22 cellular contexts compared by ENCODE assay signal in the genomic region with DNA sequence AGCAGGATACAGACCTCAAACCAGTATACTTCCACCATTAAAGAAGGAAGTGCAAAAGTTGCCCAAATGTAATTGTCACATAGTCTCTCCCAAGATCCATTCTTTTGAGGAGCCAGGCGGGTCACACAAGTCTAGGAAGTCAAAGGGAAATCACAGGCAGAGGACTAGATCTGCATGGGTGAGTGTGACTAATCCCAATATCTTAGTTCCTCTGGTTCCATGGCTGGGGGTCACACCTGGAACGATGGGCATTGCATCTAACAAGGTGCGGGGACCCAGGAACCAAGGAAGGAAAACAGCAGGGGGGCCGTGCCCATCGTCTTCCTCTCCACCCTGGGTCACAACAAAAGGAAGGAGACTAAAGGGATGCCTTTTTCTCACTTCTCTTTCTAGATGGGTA.
DNase-seq lines count a peak whose midpoint lies in the region; ATAC-seq, FAIRE-seq and TF ChIP-seq lines count a peak whose summit lies in the region.
"Had no signal": no experiment of that assay in that cellular context is flagged by ENCODE, and none has a peak within 500 bp of the region (broad histone marks: within the 10 kb centered on the region; RNA-seq: fewer than 3 reads in every experiment).

No MANE protein-coding gene starts in this region.

- H3K36me3 ChIP-seq in HepG2 (replicated peaks in 1 of 2; ENCODE audit: control insufficient read depth in 1 of 2, insufficient read depth in 2 of 2, low read length in 2 of 2): no peaks in the 10 kb centered on the region
- H3K36me3 ChIP-seq in right lobe of liver: no peaks in the 10 kb centered on the region
- H3K36me3 ChIP-seq in trophoblast cell (ENCODE audit: control insufficient read depth in 1 of 2, insufficient read depth in 2 of 2, low read length in 2 of 2): no peaks in the 10 kb centered on the region
- H3K36me3 ChIP-seq in heart left ventricle: no peaks in the 10 kb centered on the region
- H3K36me3 ChIP-seq: BE2C; BLaER1; BLaER1 treated with 17β-estradiol and CSF1 and Interleukin-3, amounts not matched to agents 10 nM and 100 nM had no signal

- H3K4me1 ChIP-seq in HepG2 (ENCODE audit: insufficient read depth, low read length) (no peaks in the 10 kb centered on the region), right lobe of liver (no peaks in the 10 kb centered on the region), trophoblast cell (ENCODE audit: control insufficient read depth in 1 of 2, insufficient read depth in 2 of 2, low read length in 2 of 2) (no peaks in the 10 kb centered on the region), heart left ventricle (no peaks in the 10 kb centered on the region)
- H3K4me1 ChIP-seq: A549, BE2C, BLaER1, Caco-2 had no signal

- no peak overlapping the region for H3K9ac ChIP-seq in HepG2 (ENCODE audit: insufficient read depth, low read depth, low read length)
- no peak overlapping the region for H3K9ac ChIP-seq in trophoblast cell (ENCODE audit: low read length)
- H3K9ac ChIP-seq: BLaER1; BLaER1 treated with 17β-estradiol and CSF1 and Interleukin-3, amounts not matched to agents 10 nM and 100 nM had no signal

- H3K79me2 ChIP-seq in HepG2 (ENCODE audit: insufficient read depth, low read length) (no peaks in the 10 kb centered on the region), trophoblast cell (ENCODE audit: control insufficient read depth, insufficient read depth, low read length, poor library complexity) (no peaks in the 10 kb centered on the region)

- no peak overlapping the region for H3K27ac ChIP-seq in HepG2 (ENCODE audit: extremely low read length, insufficient read depth, low read length)
- H3K27ac ChIP-seq in right lobe of liver: no peak overlapping the region
- no peak overlapping the region for H3K27ac ChIP-seq in trophoblast cell (ENCODE audit: low read depth, low read length)
- H3K27ac ChIP-seq in heart left ventricle: no peak overlapping the region
- H3K27ac ChIP-seq: 22Rv1; A549; BLaER1; BLaER1 treated with 17β-estradiol and CSF1 and Interleukin-3, amounts not matched to agents 10 nM and 100 nM; C4-2B had no signal

- TF ChIP-seq CTCF in HepG2 (CRISPR knock-in tag; IDR thresholded peaks at IDR 0.05): no peak
- no peak for TF ChIP-seq CTCF in right lobe of liver (IDR thresholded peaks at IDR 0.05)
- no peak for TF ChIP-seq CTCF in heart left ventricle (IDR thresholded peaks at IDR 0.05)

- H3K4ac ChIP-seq in trophoblast cell (ENCODE audit: low read depth, low read length): no peak overlapping the region

- H3K4me2 ChIP-seq in HepG2 (ENCODE audit: low read depth, low read length) (no peak overlapping the region), trophoblast cell (ENCODE audit: low read length) (no peak overlapping the region)
- H3K4me2 ChIP-seq: A549; BLaER1; BLaER1 treated with 17β-estradiol and CSF1 and Interleukin-3, amounts not matched to agents 10 nM and 100 nM had no signal

- no peak overlapping the region for H2AK5ac ChIP-seq in trophoblast cell (ENCODE audit: low read length)

- H3K27me3 ChIP-seq in HepG2 (ENCODE audit: control insufficient read depth in 1 of 2, insufficient read depth in 2 of 2, low read length in 2 of 2) (no peaks in the 10 kb centered on the region), right lobe of liver (no peaks in the 10 kb centered on the region), trophoblast cell (ENCODE audit: insufficient read depth, low read length) (no peaks in the 10 kb centered on the region), heart left ventricle (no peaks in the 10 kb centered on the region)
- H3K27me3 ChIP-seq: BE2C; BLaER1; BLaER1 treated with 17β-estradiol and CSF1 and Interleukin-3, amounts not matched to agents 10 nM and 100 nM had no signal

- POLR2A ChIA-PET in HepG2 (lab: Yijun Ruan, JAX): no interaction called here

- H3K18ac ChIP-seq in trophoblast cell (ENCODE audit: low read length): no peak overlapping the region

- H3K23ac ChIP-seq in trophoblast cell (ENCODE audit: low read length): no peak overlapping the region

- H2BK5ac ChIP-seq in trophoblast cell (ENCODE audit: low read depth, low read length, poor library complexity): no peak overlapping the region

- peaks cover 93% of the 10 kb centered on the region for H3K9me3 ChIP-seq in HepG2 (ENCODE audit: low read length)
- no peaks in the 10 kb centered on the region for H3K9me3 ChIP-seq in right lobe of liver
- peaks cover 2% of the 10 kb centered on the region for H3K9me3 ChIP-seq in trophoblast cell (ENCODE audit: insufficient read depth, low read depth, low read length)
- peaks cover 0 to 25% (median 11%) of the 10 kb centered on the region in 12 donors for H3K9me3 ChIP-seq in heart left ventricle
- H3K9me3 ChIP-seq: BE2C had no signal

- CTCF ChIA-PET in HepG2 (lab: Yijun Ruan, JAX; ENCODE audit: low intra/inter-chr PET ratio, low total read pairs): no interaction called here

- no peak for FAIRE-seq in HepG2 (lab: Jason Lieb, UNC)
- FAIRE-seq: A204.1, A549, D721Med had no signal

- no peak for ATAC-seq in HepG2
- no peak for ATAC-seq in right lobe of liver
- no peak for ATAC-seq in heart left ventricle
- ATAC-seq: CD8-positive, alpha-beta T cell had no signal

- H4K20me1 ChIP-seq in HepG2 (ENCODE audit: insufficient read depth, low read length): no peaks in the 10 kb centered on the region
- H4K20me1 ChIP-seq: BLaER1; BLaER1 treated with 17β-estradiol and CSF1 and Interleukin-3, amounts not matched to agents 10 nM and 100 nM had no signal

- no TSS peak for BruUV-seq in HepG2 (replicated peaks; lab: Mats Ljungman, UMichigan)

- no peak for TF ChIP-seq POLR2A in HepG2 (IDR thresholded peaks at IDR 0.05; ENCODE audit: insufficient read depth in 1 of 2, low read depth in 2 of 2, low read length in 2 of 2)
- TF ChIP-seq POLR2A in right lobe of liver (IDR thresholded peaks at IDR 0.05): no peak
- TF ChIP-seq POLR2A in heart left ventricle (IDR thresholded peaks at IDR 0.05): no peak

- no peak for TF ChIP-seq EP300 in HepG2 (IDR thresholded peaks at IDR 0.05; ENCODE audit: low read depth in 2 of 2, low read length in 2 of 2)
- TF ChIP-seq EP300 in HepG2 (CRISPR knock-in tag; IDR thresholded peaks at IDR 0.05; ENCODE audit: borderline replicate concordance): no peak

- no peak overlapping the region for H4K12ac ChIP-seq in trophoblast cell (ENCODE audit: low read depth, low read length)

- peak overlapping the region; percentile 34 for H2BK12ac ChIP-seq in trophoblast cell (ENCODE audit: low read length)

- no peak for TF ChIP-seq RAD21 in HepG2 (CRISPR knock-in tag; IDR thresholded peaks at IDR 0.05)

- in situ Hi-C loops in HepG2 (cut with HindIII; ENCODE audit: extremely low pct_ligation_motif_present, low pct_unique_long_range_greater_than_20kb): no loop called here

- 0% methylated on average over 1 of the region's 5 CpGs for WGBS in HepG2 (ENCODE audit: low lambda C conversion rate)
- WGBS in right lobe of liver (ENCODE audit: insufficient coverage, low coverage, low lambda C conversion rate, missing lambda C conversion rate): 64% methylated on average over 4 of the region's 5 CpGs
- no CpG with 5 or more reads among the region's 5 CpGs for WGBS in trophoblast cell (ENCODE audit: extremely low coverage, insufficient coverage, insufficient read length)
- 76 to 90% (median 79%) methylated on average over 5 of the region's 5 CpGs for WGBS in heart left ventricle, 4 donors

- H2AFZ ChIP-seq in HepG2 (ENCODE audit: low read length) (no peak overlapping the region), trophoblast cell (ENCODE audit: insufficient read depth, low read length, poor library complexity) (no peak overlapping the region)

- no peaks in the 10 kb centered on the region for H3K79me1 ChIP-seq in trophoblast cell (ENCODE audit: low read length)

- H3K4me3 ChIP-seq in HepG2 (replicated peaks in 1 of 3; ENCODE audit: insufficient read depth in 1 of 3, low read depth in 2 of 3, low read length in 3 of 3): no peak overlapping the region
- no peak overlapping the region for H3K4me3 ChIP-seq in right lobe of liver
- no peak overlapping the region for H3K4me3 ChIP-seq in trophoblast cell (ENCODE audit: low read depth, low read length)
- H3K4me3 ChIP-seq in heart left ventricle: no peak overlapping the region
- H3K4me3 ChIP-seq: A549; BLaER1; BLaER1 treated with 17β-estradiol and CSF1 and Interleukin-3, amounts not matched to agents 10 nM and 100 nM had no signal

- intact Hi-C loops in HepG2 (cut with micrococcal nuclease; ENCODE audit: unreplicated experiment) (no loop called here), right lobe of liver (cut with DNase I) (no loop called here), heart left ventricle (cut with DNase I) (no loop called here)

- H3K14ac ChIP-seq in trophoblast cell (ENCODE audit: low read length): no peak overlapping the region

- no peak for DNase-seq in HepG2 (ENCODE audit: low spot score)
- no peak for DNase-seq in right lobe of liver
- no peak for DNase-seq in trophoblast cell
- DNase-seq in heart left ventricle: no peak
- DNase-seq: 8988T; C1 segment of cervical spinal cord; CD4-positive, alpha-beta memory T cell; CD4-positive, alpha-beta T cell; CD8-positive, alpha-beta memory T cell; CD8-positive, alpha-beta T cell; DMS 273 treated with DMSO at 0.1 percent for 48 hours; DMS79; DMS79 treated with DMSO at 0.1 percent for 48 hours had no signal

- no peak overlapping the region for H4K91ac ChIP-seq in trophoblast cell (ENCODE audit: low read depth, low read length)

- H4K8ac ChIP-seq in trophoblast cell (ENCODE audit: low read depth, low read length): no peak overlapping the region

- no peak overlapping the region for H2BK120ac ChIP-seq in trophoblast cell (ENCODE audit: insufficient read depth, low read length, poor library complexity)

TF ChIP-seq in HepG2, 621 proteins besides CTCF, POLR2A, EP300 and RAD21:
- TF ChIP-seq AGO2 (optimal IDR thresholded peaks at IDR 0.05; ENCODE audit: low read depth, low read length) (no peak), ZNF616 (CRISPR knock-in tag; IDR thresholded peaks at IDR 0.05; ENCODE audit: low read depth) (peak; percentile 96; the same call in 1 of the 2 replicates)
